19 cellular contexts compared by ENCODE assay signal in genomic region chr16:87331241-87331801, GRCh38.
"Had no signal": no experiment of that assay in that cellular context is flagged by ENCODE, and none has a peak within 500 bp of the region (broad histone marks: within the 10 kb centered on the region; RNA-seq: fewer than 3 reads in every experiment).

No MANE protein-coding gene starts in this region.

- H3K9me3 Mint-ChIP-seq: activated B cell treated with CpG ODN at 0.5 μM for 24 hours; activated naive CD8-positive, alpha-beta T cell treated with anti-CD3 and anti-CD28 coated beads for 36 hours; memory B cell; naive B cell; T-cell had no signal

- H3K27ac ChIP-seq: left ventricle myocardium inferior, pancreas, tibial nerve, uterus had no signal

- H3K4me3 Mint-ChIP-seq: activated B cell treated with CpG ODN at 0.5 μM for 24 hours; activated naive CD8-positive, alpha-beta T cell treated with anti-CD3 and anti-CD28 coated beads for 36 hours; memory B cell; naive B cell; T-cell had no signal

- H3K4me1 ChIP-seq: pancreas, uterus had no signal

- ATAC-seq: SK-N-SH treated with all-trans-retinoic acid at 6 μM for 48 hours, T-cell had no signal

- DNase-seq: activated B cell treated with CpG ODN at 0.5 μM for 24 hours; activated CD4-positive, alpha-beta T cell treated with anti-CD3 and anti-CD28 coated beads for 4 hours; activated CD8-positive, alpha-beta memory T cell treated with anti-CD3 and anti-CD28 coated beads for 24 hours; activated naive CD8-positive, alpha-beta T cell treated with anti-CD3 and anti-CD28 coated beads for 36 hours; amniotic stem cell; central memory CD4-positive, alpha-beta T cell; erythroblast; foreskin melanocyte; left ventricle myocardium inferior; naive B cell; stimulated activated naive CD4-positive, alpha-beta T cell treated with Interleukin-2 at 50 U/mL for 16 hours; T-cell; T-helper 9 cell; uterus had no signal

- H3K27me3 Mint-ChIP-seq: activated B cell treated with CpG ODN at 0.5 μM for 24 hours; activated naive CD8-positive, alpha-beta T cell treated with anti-CD3 and anti-CD28 coated beads for 36 hours; memory B cell; naive B cell; T-cell had no signal

- H3K9me3 ChIP-seq: left ventricle myocardium inferior, pancreas, tibial nerve, uterus had no signal

- H3K36me3 ChIP-seq: uterus had no signal

- H3K27ac Mint-ChIP-seq: activated B cell treated with CpG ODN at 0.5 μM for 24 hours; activated naive CD8-positive, alpha-beta T cell treated with anti-CD3 and anti-CD28 coated beads for 36 hours; memory B cell; T-cell had no signal

- H3K4me1 Mint-ChIP-seq: activated B cell treated with CpG ODN at 0.5 μM for 24 hours, memory B cell had no signal

- H3K4me3 ChIP-seq: coronary artery, left ventricle myocardium inferior, pancreas, tibial nerve, uterus had no signal

- H3K27me3 ChIP-seq: pancreas, tibial nerve, uterus had no signal
